ENCODE assay signal across 1 cellular context in genomic region chr11:65779919-65780769, GRCh38.
TF ChIP-seq lines count a peak whose summit lies in the region.

No MANE protein-coding gene starts in this region.

TF ChIP-seq in GM12878, 131 proteins besides CTCF, POLR2A, EP300 and RAD21 (continued from another document):
- no peak for TF ChIP-seq SREBF1 (IDR thresholded peaks at IDR 0.05; ENCODE audit: low read length)
- no peak for TF ChIP-seq POLR2AphosphoS5 (IDR thresholded peaks at IDR 0.05; ENCODE audit: low read length)
- no peak for TF ChIP-seq BRCA1 (IDR thresholded peaks at IDR 0.05; ENCODE audit: low read depth, low read length)
- peak; percentile 56; the same call in 1 of the 2 replicates for TF ChIP-seq TBL1XR1 (IDR thresholded peaks at IDR 0.05; ENCODE audit: low read depth, low read length)
- TF ChIP-seq RBBP5 (conservative IDR thresholded peaks at IDR 0.05), result no peak
- TF ChIP-seq NR2F1 (conservative IDR thresholded peaks at IDR 0.05), result peak; percentile 42
- peak; percentile 68 for TF ChIP-seq IKZF1 (conservative IDR thresholded peaks at IDR 0.05)
- no peak for TF ChIP-seq SMAD1 (IDR thresholded peaks at IDR 0.05; ENCODE audit: low read depth, partially characterized antibody)
- TF ChIP-seq NRF1 (conservative IDR thresholded peaks at IDR 0.05; ENCODE audit: low read depth, low read length), result no peak
- TF ChIP-seq MYC (IDR thresholded peaks at IDR 0.05; ENCODE audit: insufficient read depth, insufficient read length, insufficient replicate concordance, low read length, severe bottlenecking), result no peak
- no peak for TF ChIP-seq JUND (IDR thresholded peaks at IDR 0.05; ENCODE audit: low read depth, low read length)
- TF ChIP-seq, protein P1, sequence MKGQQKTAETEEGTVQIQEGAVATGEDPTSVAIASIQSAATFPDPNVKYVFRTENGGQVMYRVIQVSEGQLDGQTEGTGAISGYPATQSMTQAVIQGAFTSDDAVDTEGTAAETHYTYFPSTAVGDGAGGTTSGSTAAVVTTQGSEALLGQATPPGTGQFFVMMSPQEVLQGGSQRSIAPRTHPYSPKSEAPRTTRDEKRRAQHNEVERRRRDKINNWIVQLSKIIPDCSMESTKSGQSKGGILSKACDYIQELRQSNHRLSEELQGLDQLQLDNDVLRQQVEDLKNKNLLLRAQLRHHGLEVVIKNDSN (IDR thresholded peaks at IDR 0.05; ENCODE audit: borderline replicate concordance, extremely low read length, insufficient read depth, low read depth, low read length), result no peak
- TF ChIP-seq RUNX3 (IDR thresholded peaks at IDR 0.05; ENCODE audit: low read length), result no peak
- no peak for TF ChIP-seq POU2F2 (IDR thresholded peaks at IDR 0.05; ENCODE audit: borderline replicate concordance, low read depth, low read length)
- no peak for TF ChIP-seq ELK1 (IDR thresholded peaks at IDR 0.05; ENCODE audit: low read depth, low read length)
- no peak for TF ChIP-seq WRNIP1 (IDR thresholded peaks at IDR 0.05; ENCODE audit: borderline replicate concordance, low read depth, low read length)
- no peak for TF ChIP-seq MYB (IDR thresholded peaks at IDR 0.05; ENCODE audit: borderline replicate concordance, low read depth, low read length)
- TF ChIP-seq, protein P2, sequence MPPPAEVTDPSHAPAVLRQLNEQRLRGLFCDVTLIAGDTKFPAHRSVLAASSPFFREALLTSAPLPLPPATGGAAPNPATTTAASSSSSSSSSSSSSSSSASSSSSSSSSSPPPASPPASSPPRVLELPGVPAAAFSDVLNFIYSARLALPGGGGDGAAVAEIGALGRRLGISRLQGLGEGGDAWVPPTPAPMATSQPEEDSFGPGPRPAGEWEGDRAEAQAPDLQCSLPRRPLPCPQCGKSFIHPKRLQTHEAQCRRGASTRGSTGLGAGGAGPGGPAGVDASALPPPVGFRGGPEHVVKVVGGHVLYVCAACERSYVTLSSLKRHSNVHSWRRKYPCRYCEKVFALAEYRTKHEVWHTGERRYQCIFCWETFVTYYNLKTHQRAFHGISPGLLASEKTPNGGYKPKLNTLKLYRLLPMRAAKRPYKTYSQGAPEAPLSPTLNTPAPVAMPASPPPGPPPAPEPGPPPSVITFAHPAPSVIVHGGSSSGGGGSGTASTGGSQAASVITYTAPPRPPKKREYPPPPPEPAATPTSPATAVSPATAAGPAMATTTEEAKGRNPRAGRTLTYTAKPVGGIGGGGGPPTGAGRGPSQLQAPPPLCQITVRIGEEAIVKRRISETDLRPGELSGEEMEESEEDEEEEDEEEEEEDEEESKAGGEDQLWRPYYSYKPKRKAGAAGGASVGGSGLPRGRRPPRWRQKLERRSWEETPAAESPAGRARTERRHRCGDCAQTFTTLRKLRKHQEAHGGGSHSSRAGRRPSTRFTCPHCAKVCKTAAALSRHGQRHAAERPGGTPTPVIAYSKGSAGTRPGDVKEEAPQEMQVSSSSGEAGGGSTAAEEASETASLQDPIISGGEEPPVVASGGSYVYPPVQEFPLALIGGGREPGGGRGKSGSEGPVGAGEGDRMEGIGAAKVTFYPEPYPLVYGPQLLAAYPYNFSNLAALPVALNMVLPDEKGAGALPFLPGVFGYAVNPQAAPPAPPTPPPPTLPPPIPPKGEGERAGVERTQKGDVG (CRISPR knock-in tag; IDR thresholded peaks at IDR 0.05), result no peak
